ENCODE assay signal across 23 cellular contexts in the genomic region with DNA sequence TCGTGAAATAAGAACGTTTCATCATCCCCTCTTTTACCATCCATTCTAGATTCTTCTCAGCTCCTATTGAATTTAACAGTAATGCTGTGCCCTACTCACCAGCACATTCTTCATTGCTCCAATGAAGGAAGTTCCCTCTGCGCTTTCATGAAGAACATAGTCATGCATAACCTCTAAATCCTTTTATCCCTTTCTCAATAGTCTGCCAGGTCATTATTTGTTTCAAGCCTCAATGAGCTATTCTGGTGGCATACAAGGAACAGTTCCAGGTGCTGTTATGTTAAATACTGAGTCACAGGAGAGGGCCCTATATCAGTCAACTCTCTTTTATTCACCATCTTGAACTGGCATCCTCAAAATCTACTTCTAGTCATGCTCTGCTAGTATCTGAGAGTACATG.
"Had no signal": no experiment of that assay in that cellular context is flagged by ENCODE, and none has a peak within 500 bp of the region (broad histone marks: within the 10 kb centered on the region; RNA-seq: fewer than 3 reads in every experiment).

No MANE protein-coding gene starts in this region.

- ATAC-seq: effector memory CD8-positive, alpha-beta T cell; foreskin keratinocyte; gastrocnemius medialis; gastroesophageal sphincter; heart left ventricle; heart right ventricle had no signal

- DNase-seq: colonic mucosa; cortex of kidney; dermis blood vessel endothelial cell; dorsolateral prefrontal cortex; effector CD4-positive, alpha-beta T cell; effector CD8-positive, alpha-beta T cell; effector memory CD4-positive, alpha-beta T cell; effector memory CD8-positive, alpha-beta T cell; endodermal cell; erythroblast; esophagus squamous epithelium; foreskin fibroblast; foreskin keratinocyte; foreskin melanocyte; gastrocnemius medialis; glutamatergic neuron; head of caudate nucleus; heart left ventricle; heart right ventricle had no signal

- H3K27ac ChIP-seq: colonic mucosa, coronary artery, dorsolateral prefrontal cortex, esophagus muscularis mucosa, esophagus squamous epithelium, foreskin keratinocyte, gastrocnemius medialis, gastroesophageal sphincter, heart left ventricle, heart right ventricle, hepatocyte had no signal
